ENCODE assay signal across 21 cellular contexts in genomic region chr3:58864480-58864879, GRCh38.
"Had no signal": no experiment of that assay in that cellular context is flagged by ENCODE, and none has a peak within 500 bp of the region (broad histone marks: within the 10 kb centered on the region; RNA-seq: fewer than 3 reads in every experiment).

No MANE protein-coding gene starts in this region.

- H3K27me3 ChIP-seq: hepatocyte, left lung, right atrium auricular region, sigmoid colon, stomach, thyroid gland, vagina had no signal

- H3K4me2 ChIP-seq: hepatocyte had no signal

- H3K36me3 ChIP-seq: heart left ventricle, left lung, prostate gland, right atrium auricular region, sigmoid colon, stomach, thyroid gland, vagina had no signal

- H3K27ac ChIP-seq: coronary artery, heart left ventricle, hepatocyte, left lung, prostate gland, right atrium auricular region, sigmoid colon, stomach, thyroid gland, vagina had no signal

- H3K4me3 ChIP-seq: coronary artery, heart left ventricle, hepatocyte, left lung, prostate gland, right atrium auricular region, sigmoid colon, stomach, thyroid gland, vagina had no signal

- H2AFZ ChIP-seq: hepatocyte had no signal

- ATAC-seq: effector memory CD8-positive, alpha-beta T cell; heart left ventricle; left cardiac atrium; left lung; naive thymus-derived CD8-positive, alpha-beta T cell; stimulated activated effector memory CD8-positive, alpha-beta T cell treated with anti-CD3 and anti-CD28 coated beads, Interleukin-12 subunit alpha, Interleukin-12 subunit beta, amount 100 ng/mL, for 72 hours had no signal

- H3K9me3 ChIP-seq: heart left ventricle, left lung, prostate gland, right atrium auricular region, sigmoid colon, stomach, thyroid gland, vagina had no signal

- H3K4me1 ChIP-seq: heart left ventricle, left lung, prostate gland, right atrium auricular region, sigmoid colon, stomach, thyroid gland, vagina had no signal

- H3K79me2 ChIP-seq: hepatocyte had no signal

- DNase-seq: effector memory CD8-positive, alpha-beta T cell; heart left ventricle; left cardiac atrium; left lung; mammary epithelial cell; naive thymus-derived CD8-positive, alpha-beta T cell; nephron progenitor cell; nucleus accumbens; sigmoid colon; stimulated activated CD4-positive, alpha-beta T cell treated with anti-CD3 and anti-CD28 coated beads, Interleukin-2, amount 100 ng/mL, for 24 hours; stimulated activated CD4-positive, alpha-beta T cell treated with anti-CD3 and anti-CD28 coated beads, Interleukin-4, amount 100 ng/mL, for 24 hours; stimulated activated naive CD4-positive, alpha-beta T cell treated with Interleukin-2 at 50 U/mL for 16 hours; stomach; thyroid gland; trophoblast cell had no signal
